9 cellular contexts compared by ENCODE assay signal in genomic region chr3:38139652-38140051, GRCh38. TPM values are rescaled to one million over a fixed set of nuclear protein-coding genes. Genes with fewer than 3 reads are reported as not detected.
DNase-seq lines count a peak whose midpoint lies in the region; ATAC-seq, FAIRE-seq and TF ChIP-seq lines count a peak whose summit lies in the region.
"Had no signal": no experiment of that assay in that cellular context is flagged by ENCODE, and none has a peak within 500 bp of the region (broad histone marks: within the 10 kb centered on the region; RNA-seq: fewer than 3 reads in every experiment).

No MANE protein-coding gene starts in this region.

- no peak overlapping the region for H3K56ac ChIP-seq in H9 (ENCODE audit: insufficient read length, low read depth, low read length)

- H3K27me3 Mint-ChIP-seq in H9 (ENCODE audit: low read depth), result no peaks in the 10 kb centered on the region; the same call in 1 of the 2 replicates
- no peaks in the 10 kb centered on the region for H3K27me3 Mint-ChIP-seq in activated CD4-positive, alpha-beta memory T cell treated with anti-CD3 and anti-CD28 coated beads, Interleukin-2, amount 10 ng/mL, durations not matched to agents 7 days and 5 days

- H3K4me3 ChIP-seq in iPS-15b (ENCODE audit: low read depth, low read length) (peak overlapping the region; percentile 84), small intestine (ENCODE audit: low read depth in 1 of 2, low read length in 2 of 2) (peak overlapping the region; percentile 84 to 86)

- H3K23ac ChIP-seq in H9 (ENCODE audit: insufficient read length, low read depth, low read length), result no peak overlapping the region

- no peak overlapping the region for H3K14ac ChIP-seq in H9 (ENCODE audit: insufficient read depth, low read length)

- H3K4ac ChIP-seq in H9 (ENCODE audit: low read depth, low read length), result no peak overlapping the region

- peak overlapping the region; percentile 79 for H3K9ac ChIP-seq in H9 (ENCODE audit: extremely low read depth, insufficient read length, low read length)
- peak overlapping the region; percentile 51 for H3K9ac ChIP-seq in iPS-15b (ENCODE audit: low read depth, low read length)

- no peak overlapping the region for H3K18ac ChIP-seq in H9 (ENCODE audit: insufficient read length, low read depth, low read length)

- H3K4me2 ChIP-seq in H9 (ENCODE audit: insufficient read depth, insufficient read length, low read length), result peak overlapping the region; percentile 80

- no peak overlapping the region for H2BK15ac ChIP-seq in H9 (ENCODE audit: low read depth, low read length)

- no peak for FAIRE-seq in small intestine (lab: Jason Lieb, UNC)
- FAIRE-seq: islet of Langerhans had no signal

- no peaks in the 10 kb centered on the region for H3K9me3 ChIP-seq in H9 (ENCODE audit: control insufficient read depth, low read depth, low read length)
- H3K9me3 ChIP-seq in iPS-15b (ENCODE audit: control insufficient read depth, insufficient read depth, low read length), result no peaks in the 10 kb centered on the region
- H3K9me3 ChIP-seq in small intestine (ENCODE audit: control insufficient read depth, low read depth), result no peaks in the 10 kb centered on the region

- no peak overlapping the region for H2AK5ac ChIP-seq in H9 (ENCODE audit: insufficient read length, low read length)

- no peak overlapping the region for H4K8ac ChIP-seq in H9 (replicated peaks; ENCODE audit: insufficient read length, low read depth, low read length)

- no peak overlapping the region for H3T11ph ChIP-seq in H9 (ENCODE audit: low read length)

- H3K36me3 Mint-ChIP-seq in H9 (ENCODE audit: insufficient read depth in 1 of 3, low read depth in 3 of 3), result peaks cover 23 to 37% (median 24%) of the 10 kb centered on the region in 3 experiments
- H3K36me3 Mint-ChIP-seq in activated CD4-positive, alpha-beta memory T cell treated with anti-CD3 and anti-CD28 coated beads, Interleukin-2, amount 10 ng/mL, durations not matched to agents 7 days and 5 days (ENCODE audit: low read depth), result peaks cover 55% of the 10 kb centered on the region

- CTCF ChIA-PET in activated CD4-positive, alpha-beta memory T cell treated with anti-CD3 and anti-CD28 coated beads, Interleukin-2, amount 10 ng/mL, durations not matched to agents 7 days and 5 days (lab: Charles Lee), result interaction anchor here (1.2 to 2.2 kb wide), 3 partner anchors 22 to 207 kb away, joined by 4 to 22 read pairs (median 4); partner anchors contain the start of genes OXSR1 and XYLB

- no peak overlapping the region for H4K5ac ChIP-seq in H9 (ENCODE audit: insufficient read length, low read depth, low read length)

- H4K91ac ChIP-seq in H9 (ENCODE audit: insufficient read length, low read depth, low read length), result no peak overlapping the region

- peak overlapping the region; percentile 91 to 92 for H3K4me3 Mint-ChIP-seq in H9
- peak overlapping the region; percentile 90 for H3K4me3 Mint-ChIP-seq in activated CD4-positive, alpha-beta memory T cell treated with anti-CD3 and anti-CD28 coated beads, Interleukin-2, amount 10 ng/mL, durations not matched to agents 7 days and 5 days

- H2BK120ac ChIP-seq in H9 (ENCODE audit: low read depth, low read length, poor library complexity, severe bottlenecking), result no peak overlapping the region

- H3K27ac ChIP-seq in H9 (ENCODE audit: insufficient read length, low read depth, low read length) (no peak overlapping the region), small intestine (ENCODE audit: low read depth in 1 of 2, low read length in 1 of 2) (no peak overlapping the region)

- no CpG with 5 or more reads among the region's 7 CpGs for WGBS in H9 (ENCODE audit: extremely low coverage, insufficient read length, low lambda C conversion rate)
- 75 to 84% (median 82%) methylated on average over 7 of the region's 7 CpGs for WGBS in small intestine, 3 donors

- peaks cover 18% of the 10 kb centered on the region for H3K23me2 ChIP-seq in H9 (ENCODE audit: insufficient read length, low read depth, low read length, poor library complexity, severe bottlenecking)

- H3K36me3 ChIP-seq in iPS-15b (ENCODE audit: control insufficient read depth, insufficient read depth, low read length) (peaks cover 11% of the 10 kb centered on the region), small intestine (ENCODE audit: control insufficient read depth in 2 of 2, insufficient read depth in 2 of 2, low read length in 2 of 2) (peaks cover 0 to 4% of the 10 kb centered on the region in 2 donors)

- H2AFZ ChIP-seq in H9 (ENCODE audit: low read length), result no peak overlapping the region

- H2BK5ac ChIP-seq in H9 (ENCODE audit: insufficient read length, low read length), result no peak overlapping the region

- DNase-seq in H9 (no peak), small intestine (no peak), G401 (ENCODE audit: low spot score) (no peak), DMS53 treated with DMSO at 0.1 percent for 48 hours (lab: John Stamatoyannopoulos, UW; ENCODE audit: unreplicated experiment) (no peak), NCI-H1694 (lab: John Stamatoyannopoulos, UW) (no peak)
- DNase-seq in activated CD4-positive, alpha-beta memory T cell treated with anti-CD3 and anti-CD28 coated beads, Interleukin-2, amount 10 ng/mL, durations not matched to agents 7 days and 5 days, result no peak

- H3K9me3 Mint-ChIP-seq in H9, result no peaks in the 10 kb centered on the region; a peak in 1 of 5 replicates
- H3K9me3 Mint-ChIP-seq in activated CD4-positive, alpha-beta memory T cell treated with anti-CD3 and anti-CD28 coated beads, Interleukin-2, amount 10 ng/mL, durations not matched to agents 7 days and 5 days, result no peaks in the 10 kb centered on the region

- TF ChIP-seq CTCF in H9 (conservative IDR thresholded peaks at IDR 0.05), result no peak

- no peaks in the 10 kb centered on the region for H3K79me1 ChIP-seq in H9 (ENCODE audit: insufficient read depth, low read depth, low read length, poor library complexity, severe bottlenecking)

- peaks cover 37 to 42% of the 10 kb centered on the region in 2 experiments for H3K4me1 Mint-ChIP-seq in H9
- H3K4me1 Mint-ChIP-seq in activated CD4-positive, alpha-beta memory T cell treated with anti-CD3 and anti-CD28 coated beads, Interleukin-2, amount 10 ng/mL, durations not matched to agents 7 days and 5 days, result peaks cover 61% of the 10 kb centered on the region

- H2BK20ac ChIP-seq in H9 (ENCODE audit: low read depth, low read length, poor library complexity, severe bottlenecking), result no peak overlapping the region

- in situ Hi-C loops in G401 (cut with HindIII; ENCODE audit: low sequenced_read_pairs), result no loop called here

- H3K4me1 ChIP-seq in H9 (ENCODE audit: insufficient read depth, low read length), result peaks cover 8% of the 10 kb centered on the region; the same call in 1 of the 2 replicates
- H3K4me1 ChIP-seq in iPS-15b (ENCODE audit: control insufficient read depth, insufficient read depth, low read length), result no peaks in the 10 kb centered on the region
- H3K4me1 ChIP-seq in small intestine (ENCODE audit: control insufficient read depth in 2 of 2, insufficient read depth in 1 of 2, low read depth in 1 of 2, low read length in 1 of 2), result peaks cover 0 to 10% of the 10 kb centered on the region in 2 donors

- no peak overlapping the region for H3K27ac Mint-ChIP-seq in H9
- peak overlapping the region; percentile 96 for H3K27ac Mint-ChIP-seq in activated CD4-positive, alpha-beta memory T cell treated with anti-CD3 and anti-CD28 coated beads, Interleukin-2, amount 10 ng/mL, durations not matched to agents 7 days and 5 days

- H2BK12ac ChIP-seq in H9 (ENCODE audit: insufficient read length, low read depth, low read length), result no peak overlapping the region

- H3K27me3 ChIP-seq in H9 (ENCODE audit: insufficient read depth, low read length), result no peaks in the 10 kb centered on the region
- peaks cover 9% of the 10 kb centered on the region for H3K27me3 ChIP-seq in iPS-15b (ENCODE audit: control insufficient read depth, insufficient read depth, low read length)
- H3K27me3 ChIP-seq in small intestine (ENCODE audit: control insufficient read depth in 2 of 2, insufficient read depth in 2 of 2, low read length in 2 of 2), result no peaks in the 10 kb centered on the region

- POLR2A ChIA-PET in activated CD4-positive, alpha-beta memory T cell treated with anti-CD3 and anti-CD28 coated beads, Interleukin-2, amount 10 ng/mL, durations not matched to agents 7 days and 5 days (lab: Charles Lee), result interaction anchor here (1.0 to 8.6 kb wide), 6 partner anchors 14 to 357 kb away, joined by 3 to 286 read pairs (median 16); partner anchors contain the start of genes DLEC1 and OXSR1

- no peaks in the 10 kb centered on the region for H3K79me2 ChIP-seq in H9 (ENCODE audit: insufficient read depth, low read length)

- H4K20me1 ChIP-seq in H9 (ENCODE audit: control insufficient read depth, insufficient read depth, insufficient read length), result no peaks in the 10 kb centered on the region

- ATAC-seq in HG03175 (IDR thresholded peaks at IDR 0.05; ENCODE audit: unreplicated experiment), result no peak

RNA-seq across cellular contexts. Expression of gene MYD88, which starts 1.2 kb away (rescaled TPM):
- total RNA-seq in H9 (2021), result 33.4 and 34.2 TPM in 2 replicates
- total RNA-seq in activated CD4-positive, alpha-beta memory T cell treated with anti-CD3 and anti-CD28 coated beads, Interleukin-2, amount 10 ng/mL, durations not matched to agents 7 days and 5 days, result 10 to 100 TPM; 87.9 to 91.3 TPM
- polyA plus RNA-seq in small intestine, result 10 to 100 TPM; 32.1 to 62.2 (median 51.6) TPM
- total RNA-seq in G401 (2014; rRNA removed; shearing (Covaris generic)), result 0.06 TPM in 1 of 2 replicates, not detected in the other

RNA-seq across cellular contexts. Expression of gene ACAA1, which starts 2.7 kb away (rescaled TPM):
- total RNA-seq in H9 (2021), result 41.9 and 44.3 TPM in 2 replicates
- 10 to 100 TPM; 76.8 to 77.5 TPM for total RNA-seq in activated CD4-positive, alpha-beta memory T cell treated with anti-CD3 and anti-CD28 coated beads, Interleukin-2, amount 10 ng/mL, durations not matched to agents 7 days and 5 days
- polyA plus RNA-seq in small intestine, result 100 to 1,000 TPM in 2 of 3 donors, 10 to 100 TPM in 1; 59.6 to 443 (median 272) TPM
- 52.7 and 58.6 TPM in 2 replicates for total RNA-seq in G401 (2014; rRNA removed; shearing (Covaris generic))

RNA-seq across cellular contexts. Expression of gene OXSR1, which starts 25.7 kb away (rescaled TPM):
- 53.8 and 54.1 TPM in 2 replicates for total RNA-seq in H9 (2021)
- total RNA-seq in activated CD4-positive, alpha-beta memory T cell treated with anti-CD3 and anti-CD28 coated beads, Interleukin-2, amount 10 ng/mL, durations not matched to agents 7 days and 5 days, result 10 to 100 TPM; 67.5 to 71.3 TPM
- 10 to 100 TPM; 15.3 to 21.5 (median 18.1) TPM for polyA plus RNA-seq in small intestine
- total RNA-seq in G401 (2014; rRNA removed; shearing (Covaris generic)), result 24.5 and 28.9 TPM in 2 replicates

Comparison
In these comparisons a context has a peak if more than half of its experiments do, and no peak if none do; other contexts are left out.
1. RNA of gene MYD88, which starts 1.2 kb away (total RNA-seq): 87.9 to 91.3 TPM in activated CD4-positive, alpha-beta memory T cell treated with anti-CD3 and anti-CD28 coated beads, Interleukin-2, amount 10 ng/mL, durations not matched to agents 7 days and 5 days and 33.4 to 34.2 TPM in H9; 0.06 TPM in G401; every median in the first group is over 10 times any median in the second.